ENCODE assay signal across 8 cellular contexts in genomic region chr1:16873076-16873879, GRCh38. TPM values are rescaled to one million over a fixed set of nuclear protein-coding genes. Genes with fewer than 3 reads are reported as not detected.
DNase-seq lines count a peak whose midpoint lies in the region; ATAC-seq, FAIRE-seq and TF ChIP-seq lines count a peak whose summit lies in the region.
"Not testable (repeated sequence)": the region's sequence is repeated elsewhere in the genome, so short reads cannot be mapped to it uniquely, and the experiment has no call there.

No MANE protein-coding gene starts in this region.

- H3K4me3 Mint-ChIP-seq in stimulated activated effector memory CD8-positive, alpha-beta T cell treated with anti-CD3 and anti-CD28 coated beads, Interleukin-12 subunit alpha, Interleukin-12 subunit beta, amount 100 ng/mL, for 72 hours = peak overlapping the region; percentile 72

- peak; percentile 19 for ATAC-seq in esophagus mucosa
- peak; percentile 75 to 83 (median 77) for ATAC-seq in pancreas
- peak; percentile 6 for ATAC-seq in stimulated activated effector memory CD8-positive, alpha-beta T cell treated with anti-CD3 and anti-CD28 coated beads, Interleukin-12 subunit alpha, Interleukin-12 subunit beta, amount 100 ng/mL, for 72 hours

- not testable (repeated sequence) for H3K27ac ChIP-seq in ascending aorta, pancreas

- 17% methylated on average over 37 to 40 of the region's 52 CpGs for WGBS in pancreas, 2 donors

- peak overlapping the region; percentile 82 for H3K27ac Mint-ChIP-seq in stimulated activated effector memory CD8-positive, alpha-beta T cell treated with anti-CD3 and anti-CD28 coated beads, Interleukin-12 subunit alpha, Interleukin-12 subunit beta, amount 100 ng/mL, for 72 hours

- not testable (repeated sequence) for H3K9me3 ChIP-seq in ascending aorta, pancreas

- TF ChIP-seq CTCF in ascending aorta (IDR thresholded peaks at IDR 0.05); kidney epithelial cell (IDR thresholded peaks at IDR 0.05; ENCODE audit: insufficient read depth, low read length, poor library complexity, severe bottlenecking); pancreas (IDR thresholded peaks at IDR 0.05): not testable (repeated sequence)

- peaks cover 18% of the 10 kb centered on the region for H3K4me1 Mint-ChIP-seq in stimulated activated effector memory CD8-positive, alpha-beta T cell treated with anti-CD3 and anti-CD28 coated beads, Interleukin-12 subunit alpha, Interleukin-12 subunit beta, amount 100 ng/mL, for 72 hours

- FAIRE-seq in pancreas (lab: Jason Lieb, UNC) = not testable (repeated sequence)

- not testable (repeated sequence) for H3K36me3 ChIP-seq in ascending aorta; kidney epithelial cell (ENCODE audit: control insufficient read depth, insufficient read depth, low read length); pancreas

- intact Hi-C loops in ascending aorta (cut with DNase I); pancreas (cut with DNase I): not testable (repeated sequence)

- H3K4me1 ChIP-seq in ascending aorta, pancreas: not testable (repeated sequence)

- not testable (repeated sequence) for H3K27me3 ChIP-seq in ascending aorta, pancreas
- H3K27me3 ChIP-seq in kidney epithelial cell (ENCODE audit: control insufficient read depth, insufficient read depth, low read length) = peaks cover 25% of the 10 kb centered on the region

- peaks cover 15% of the 10 kb centered on the region for H3K36me3 Mint-ChIP-seq in stimulated activated effector memory CD8-positive, alpha-beta T cell treated with anti-CD3 and anti-CD28 coated beads, Interleukin-12 subunit alpha, Interleukin-12 subunit beta, amount 100 ng/mL, for 72 hours

- not testable (repeated sequence) for H3K9me3 Mint-ChIP-seq in stimulated activated effector memory CD8-positive, alpha-beta T cell treated with anti-CD3 and anti-CD28 coated beads, Interleukin-12 subunit alpha, Interleukin-12 subunit beta, amount 100 ng/mL, for 72 hours

- peak overlapping the region; percentile 35 to 61 for H3K4me3 ChIP-seq in ascending aorta
- H3K4me3 ChIP-seq in kidney epithelial cell (ENCODE audit: low read depth, low read length) = peak overlapping the region; percentile 10
- peak overlapping the region in 2 of 4 donors; percentile 28 to 29 for H3K4me3 ChIP-seq in pancreas

- DNase-seq in CD1c-positive myeloid dendritic cell (ENCODE audit: extremely low spot score) (peak; percentile 12), NCI-H1417 (lab: John Stamatoyannopoulos, UW) (peak; percentile 24 to 51 (median 48)), ascending aorta (ENCODE audit: low spot score in 2 of 2) (peak in 1 of 2 donors; percentile 82), pancreas (peak; percentile 69 to 86 (median 80))
- peak; percentile 81 for DNase-seq in activated CD8-positive, alpha-beta memory T cell treated with anti-CD3 and anti-CD28 coated beads for 24 hours
- DNase-seq in kidney epithelial cell (ENCODE audit: low read depth); stimulated activated effector memory CD8-positive, alpha-beta T cell treated with anti-CD3 and anti-CD28 coated beads, Interleukin-12 subunit alpha, Interleukin-12 subunit beta, amount 100 ng/mL, for 72 hours (ENCODE audit: low spot score in 2 of 2): not testable (repeated sequence)

RNA-seq across cellular contexts. Expression of gene RNU1-2, which starts 22.5 kb away (rescaled TPM):
- total RNA-seq in ascending aorta (under 0.01 TPM), esophagus mucosa (6,387 TPM), kidney epithelial cell (under 0.01 TPM in 2 replicates), pancreas (1,000 to 10,000 TPM in 4 of 6 donors, 100 to 1,000 TPM in 2; 687 to 5,169 (median 2,340) TPM)
- polyA plus RNA-seq in pancreas = not detected

RNA-seq across cellular contexts. Expression of gene CROCC, which starts 48.5 kb away (rescaled TPM):
- total RNA-seq in ascending aorta (27.0 TPM), esophagus mucosa (15.3 TPM), kidney epithelial cell (16.4 and 26.2 TPM in 2 replicates), pancreas (10 to 100 TPM in 5 of 6 donors, 1 to 10 TPM in 1; 8.1 to 18.3 (median 13.6) TPM)
- polyA plus RNA-seq in pancreas = 100 to 1,000 TPM in 1 of 2 donors, 10 to 100 TPM in 1; 52.6 to 101 TPM

Comparison
In these comparisons a context has a peak if more than half of its experiments do, and no peak if none do; other contexts are left out.
1. ATAC-seq: peak in every context shown above with its lines; median percentile 77 in pancreas; 19 in esophagus mucosa; 6 in stimulated activated effector memory CD8-positive, alpha-beta T cell treated with anti-CD3 and anti-CD28 coated beads, Interleukin-12 subunit alpha, Interleukin-12 subunit beta, amount 100 ng/mL, for 72 hours.
2. RNA of gene RNU1-2, which starts 22.5 kb away (total RNA-seq): 6,387 TPM in esophagus mucosa (single experiment) and 687 to 5,169 TPM in pancreas; under 0.01 TPM in ascending aorta (single experiment) and under 0.01 TPM in kidney epithelial cell; every median in the first group is over 100 times any median in the second.